ENCODE assay signal across 8 cellular contexts in genomic region chr1:12231276-12231595, GRCh38. TPM values are rescaled to one million over a fixed set of nuclear protein-coding genes. Genes with fewer than 3 reads are reported as not detected.
A peak's percentile ranks its signal among the peaks of the same experiment; 100 is the strongest.
DNase-seq lines count a peak whose midpoint lies in the region; ATAC-seq, FAIRE-seq and TF ChIP-seq lines count a peak whose summit lies in the region.

No MANE protein-coding gene starts in this region.

- no peaks in the 10 kb centered on the region for H3K27me3 Mint-ChIP-seq in naive thymus-derived CD8-positive, alpha-beta T cell

- no peak for FAIRE-seq in H54 (lab: Jason Lieb, UNC)

- no peak for TF ChIP-seq CTCF in AG09309 (IDR thresholded peaks at IDR 0.05; ENCODE audit: control insufficient read depth, insufficient read depth, low read depth, low read length, missing control alignments)

- WGBS in ectodermal cell, 2 experiments = 53 to 60% methylated on average over 4 of the region's 4 CpGs

- H3K4me3 ChIP-seq in AG09309 (ENCODE audit: control insufficient read depth, low read depth, low read length) (peak overlapping the region; percentile 88), MG63 (peak overlapping the region; percentile 87), ectodermal cell (ENCODE audit: insufficient read depth, low read depth, low read length) (peak overlapping the region; percentile 66)

- peaks cover 9% of the 10 kb centered on the region for H3K36me3 ChIP-seq in MG63
- no peaks in the 10 kb centered on the region for H3K36me3 ChIP-seq in ectodermal cell (ENCODE audit: control insufficient read depth, insufficient read depth, low read length)

- H3K27me3 ChIP-seq in MG63 (no peaks in the 10 kb centered on the region), ectodermal cell (ENCODE audit: control insufficient read depth, insufficient read depth, low read length, poor library complexity, severe bottlenecking) (no peaks in the 10 kb centered on the region)

- DNase-seq in AG09309 (ENCODE audit: low read depth) (no peak), MG63 (no peak), hippocampal formation (lab: John Stamatoyannopoulos, UW) (no peak), H54 (ENCODE audit: insufficient read length, low spot score) (no peak), nucleus accumbens (lab: John Stamatoyannopoulos, UW) (no peak), NCI-H2029 (lab: John Stamatoyannopoulos, UW) (no peak)
- no peak for DNase-seq in naive thymus-derived CD8-positive, alpha-beta T cell

- no peak for TF ChIP-seq POLR2A in H54 (IDR thresholded peaks at IDR 0.05; ENCODE audit: low read depth, low read length)

- POLR2A ChIA-PET in naive thymus-derived CD8-positive, alpha-beta T cell (lab: Charles Lee) = interaction anchor here (1.1 to 2.2 kb wide), 2 partner anchors 21 to 107 kb away, joined by 3 to 6 read pairs; no protein-coding TSS in a partner anchor

- H3K9me3 ChIP-seq in MG63 (no peaks in the 10 kb centered on the region), ectodermal cell (ENCODE audit: control insufficient read depth, low read length) (no peaks in the 10 kb centered on the region)

- peaks cover 0 to 23% (median 4%) of the 10 kb centered on the region in 3 donors for H3K36me3 Mint-ChIP-seq in naive thymus-derived CD8-positive, alpha-beta T cell

- ATAC-seq in naive thymus-derived CD8-positive, alpha-beta T cell = no peak

- no peak overlapping the region for H3K27ac ChIP-seq in ectodermal cell (ENCODE audit: insufficient read depth, low read depth, low read length, poor library complexity, severe bottlenecking)

- H3K4me1 ChIP-seq in ectodermal cell (ENCODE audit: control insufficient read depth, insufficient read depth, low read length) = no peaks in the 10 kb centered on the region

- H3K4me1 Mint-ChIP-seq in naive thymus-derived CD8-positive, alpha-beta T cell = peaks cover 12 to 40% (median 21%) of the 10 kb centered on the region in 4 donors

- H3K27ac Mint-ChIP-seq in naive thymus-derived CD8-positive, alpha-beta T cell = peak overlapping the region in 7 of 10 donors; percentile 3 to 90 (median 60)

- no peaks in the 10 kb centered on the region for H3K9me3 Mint-ChIP-seq in naive thymus-derived CD8-positive, alpha-beta T cell

- H3K4me3 Mint-ChIP-seq in naive thymus-derived CD8-positive, alpha-beta T cell = peak overlapping the region; percentile 83 to 96 (median 89)

RNA-seq across cellular contexts. Expression of gene VPS13D, which starts 1.4 kb away (rescaled TPM):
- 12.1 and 16.2 TPM in 2 replicates for total RNA-seq in MG63 (2014; rRNA removed; shearing (Covaris generic); ENCODE audit: low replicate concordance)
- polyA plus RNA-seq in ectodermal cell (2013, experiment 1 of 4) = 8.0 TPM
- 11.6 TPM for polyA plus RNA-seq in ectodermal cell (2013, experiment 2 of 4)
- polyA plus RNA-seq in ectodermal cell (2013, experiment 3 of 4) = 7.3 TPM
- polyA plus RNA-seq in ectodermal cell (2013, experiment 4 of 4) = 8.8 TPM
- 10 to 100 TPM; 63.0 to 64.9 TPM for total RNA-seq in naive thymus-derived CD8-positive, alpha-beta T cell
- polyA plus RNA-seq in naive thymus-derived CD8-positive, alpha-beta T cell = 1 to 10 TPM; 5.3 to 7.5 (median 5.4) TPM
